1 cellular context compared by ENCODE assay signal in the genomic region with DNA sequence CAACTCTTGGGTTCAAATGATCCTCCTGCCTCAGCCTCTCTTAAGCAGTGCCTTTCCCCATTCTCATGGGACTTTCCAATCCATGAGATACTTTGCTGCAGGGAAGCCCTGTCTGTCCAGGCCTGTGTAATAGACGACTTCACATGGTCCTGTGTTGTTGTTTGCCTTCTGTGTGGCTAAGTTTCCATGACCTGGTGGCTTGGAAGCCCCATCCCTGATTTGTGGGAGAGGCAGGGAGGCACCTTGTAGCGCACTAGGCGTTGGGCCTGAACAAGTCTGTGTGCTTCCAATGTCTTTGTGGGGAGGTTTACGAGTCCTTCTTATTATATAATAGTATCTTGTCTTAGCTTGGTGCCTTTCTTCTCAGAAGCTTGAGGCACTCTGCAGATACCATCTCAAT.
TF ChIP-seq lines count a peak whose summit lies in the region.

No MANE protein-coding gene starts in this region.

TF ChIP-seq in GM23338, 12 proteins besides CTCF, POLR2A, EP300 and RAD21 (continued from another document):
- TF ChIP-seq, protein P1, sequence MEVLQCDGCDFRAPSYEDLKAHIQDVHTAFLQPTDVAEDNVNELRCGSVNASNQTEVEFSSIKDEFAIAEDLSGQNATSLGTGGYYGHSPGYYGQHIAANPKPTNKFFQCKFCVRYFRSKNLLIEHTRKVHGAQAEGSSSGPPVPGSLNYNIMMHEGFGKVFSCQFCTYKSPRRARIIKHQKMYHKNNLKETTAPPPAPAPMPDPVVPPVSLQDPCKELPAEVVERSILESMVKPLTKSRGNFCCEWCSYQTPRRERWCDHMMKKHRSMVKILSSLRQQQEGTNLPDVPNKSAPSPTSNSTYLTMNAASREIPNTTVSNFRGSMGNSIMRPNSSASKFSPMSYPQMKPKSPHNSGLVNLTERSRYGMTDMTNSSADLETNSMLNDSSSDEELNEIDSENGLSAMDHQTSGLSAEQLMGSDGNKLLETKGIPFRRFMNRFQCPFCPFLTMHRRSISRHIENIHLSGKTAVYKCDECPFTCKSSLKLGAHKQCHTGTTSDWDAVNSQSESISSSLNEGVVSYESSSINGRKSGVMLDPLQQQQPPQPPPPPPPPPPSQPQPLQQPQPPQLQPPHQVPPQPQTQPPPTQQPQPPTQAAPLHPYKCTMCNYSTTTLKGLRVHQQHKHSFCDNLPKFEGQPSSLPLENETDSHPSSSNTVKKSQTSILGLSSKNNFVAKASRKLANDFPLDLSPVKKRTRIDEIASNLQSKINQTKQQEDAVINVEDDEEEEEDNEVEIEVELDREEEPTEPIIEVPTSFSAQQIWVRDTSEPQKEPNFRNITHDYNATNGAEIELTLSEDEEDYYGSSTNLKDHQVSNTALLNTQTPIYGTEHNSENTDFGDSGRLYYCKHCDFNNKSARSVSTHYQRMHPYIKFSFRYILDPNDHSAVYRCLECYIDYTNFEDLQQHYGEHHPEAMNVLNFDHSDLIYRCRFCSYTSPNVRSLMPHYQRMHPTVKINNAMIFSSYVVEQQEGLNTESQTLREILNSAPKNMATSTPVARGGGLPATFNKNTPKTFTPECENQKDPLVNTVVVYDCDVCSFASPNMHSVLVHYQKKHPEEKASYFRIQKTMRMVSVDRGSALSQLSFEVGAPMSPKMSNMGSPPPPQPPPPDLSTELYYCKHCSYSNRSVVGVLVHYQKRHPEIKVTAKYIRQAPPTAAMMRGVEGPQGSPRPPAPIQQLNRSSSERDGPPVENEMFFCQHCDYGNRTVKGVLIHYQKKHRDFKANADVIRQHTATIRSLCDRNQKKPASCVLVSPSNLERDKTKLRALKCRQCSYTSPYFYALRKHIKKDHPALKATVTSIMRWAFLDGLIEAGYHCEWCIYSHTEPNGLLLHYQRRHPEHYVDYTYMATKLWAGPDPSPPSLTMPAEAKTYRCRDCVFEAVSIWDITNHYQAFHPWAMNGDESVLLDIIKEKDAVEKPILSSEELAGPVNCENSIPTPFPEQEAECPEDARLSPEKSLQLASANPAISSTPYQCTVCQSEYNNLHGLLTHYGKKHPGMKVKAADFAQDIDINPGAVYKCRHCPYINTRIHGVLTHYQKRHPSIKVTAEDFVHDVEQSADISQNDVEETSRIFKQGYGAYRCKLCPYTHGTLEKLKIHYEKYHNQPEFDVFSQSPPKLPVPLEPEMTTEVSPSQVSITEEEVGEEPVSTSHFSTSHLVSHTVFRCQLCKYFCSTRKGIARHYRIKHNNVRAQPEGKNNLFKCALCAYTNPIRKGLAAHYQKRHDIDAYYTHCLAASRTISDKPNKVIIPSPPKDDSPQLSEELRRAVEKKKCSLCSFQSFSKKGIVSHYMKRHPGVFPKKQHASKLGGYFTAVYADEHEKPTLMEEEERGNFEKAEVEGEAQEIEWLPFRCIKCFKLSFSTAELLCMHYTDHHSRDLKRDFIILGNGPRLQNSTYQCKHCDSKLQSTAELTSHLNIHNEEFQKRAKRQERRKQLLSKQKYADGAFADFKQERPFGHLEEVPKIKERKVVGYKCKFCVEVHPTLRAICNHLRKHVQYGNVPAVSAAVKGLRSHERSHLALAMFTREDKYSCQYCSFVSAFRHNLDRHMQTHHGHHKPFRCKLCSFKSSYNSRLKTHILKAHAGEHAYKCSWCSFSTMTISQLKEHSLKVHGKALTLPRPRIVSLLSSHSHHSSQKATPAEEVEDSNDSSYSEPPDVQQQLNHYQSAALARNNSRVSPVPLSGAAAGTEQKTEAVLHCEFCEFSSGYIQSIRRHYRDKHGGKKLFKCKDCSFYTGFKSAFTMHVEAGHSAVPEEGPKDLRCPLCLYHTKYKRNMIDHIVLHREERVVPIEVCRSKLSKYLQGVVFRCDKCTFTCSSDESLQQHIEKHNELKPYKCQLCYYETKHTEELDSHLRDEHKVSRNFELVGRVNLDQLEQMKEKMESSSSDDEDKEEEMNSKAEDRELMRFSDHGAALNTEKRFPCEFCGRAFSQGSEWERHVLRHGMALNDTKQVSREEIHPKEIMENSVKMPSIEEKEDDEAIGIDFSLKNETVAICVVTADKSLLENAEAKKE (CRISPR knock-in tag; IDR thresholded peaks at IDR 0.05), result no peak
- no peak for TF ChIP-seq POLR2AphosphoS5 (IDR thresholded peaks at IDR 0.05; ENCODE audit: low read depth)
- TF ChIP-seq ZNF114 (CRISPR knock-in tag; IDR thresholded peaks at IDR 0.05), result no peak
- TF ChIP-seq CREB1 (CRISPR knock-in tag; IDR thresholded peaks at IDR 0.05; ENCODE audit: low read depth), result no peak
- TF ChIP-seq, protein P2, sequence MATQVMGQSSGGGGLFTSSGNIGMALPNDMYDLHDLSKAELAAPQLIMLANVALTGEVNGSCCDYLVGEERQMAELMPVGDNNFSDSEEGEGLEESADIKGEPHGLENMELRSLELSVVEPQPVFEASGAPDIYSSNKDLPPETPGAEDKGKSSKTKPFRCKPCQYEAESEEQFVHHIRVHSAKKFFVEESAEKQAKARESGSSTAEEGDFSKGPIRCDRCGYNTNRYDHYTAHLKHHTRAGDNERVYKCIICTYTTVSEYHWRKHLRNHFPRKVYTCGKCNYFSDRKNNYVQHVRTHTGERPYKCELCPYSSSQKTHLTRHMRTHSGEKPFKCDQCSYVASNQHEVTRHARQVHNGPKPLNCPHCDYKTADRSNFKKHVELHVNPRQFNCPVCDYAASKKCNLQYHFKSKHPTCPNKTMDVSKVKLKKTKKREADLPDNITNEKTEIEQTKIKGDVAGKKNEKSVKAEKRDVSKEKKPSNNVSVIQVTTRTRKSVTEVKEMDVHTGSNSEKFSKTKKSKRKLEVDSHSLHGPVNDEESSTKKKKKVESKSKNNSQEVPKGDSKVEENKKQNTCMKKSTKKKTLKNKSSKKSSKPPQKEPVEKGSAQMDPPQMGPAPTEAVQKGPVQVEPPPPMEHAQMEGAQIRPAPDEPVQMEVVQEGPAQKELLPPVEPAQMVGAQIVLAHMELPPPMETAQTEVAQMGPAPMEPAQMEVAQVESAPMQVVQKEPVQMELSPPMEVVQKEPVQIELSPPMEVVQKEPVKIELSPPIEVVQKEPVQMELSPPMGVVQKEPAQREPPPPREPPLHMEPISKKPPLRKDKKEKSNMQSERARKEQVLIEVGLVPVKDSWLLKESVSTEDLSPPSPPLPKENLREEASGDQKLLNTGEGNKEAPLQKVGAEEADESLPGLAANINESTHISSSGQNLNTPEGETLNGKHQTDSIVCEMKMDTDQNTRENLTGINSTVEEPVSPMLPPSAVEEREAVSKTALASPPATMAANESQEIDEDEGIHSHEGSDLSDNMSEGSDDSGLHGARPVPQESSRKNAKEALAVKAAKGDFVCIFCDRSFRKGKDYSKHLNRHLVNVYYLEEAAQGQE (IDR thresholded peaks at IDR 0.05; ENCODE audit: unreplicated experiment), result no peak
- no peak for TF ChIP-seq EZH2phosphoT487 (IDR thresholded peaks at IDR 0.05; ENCODE audit: unreplicated experiment)
- TF ChIP-seq, protein P3, sequence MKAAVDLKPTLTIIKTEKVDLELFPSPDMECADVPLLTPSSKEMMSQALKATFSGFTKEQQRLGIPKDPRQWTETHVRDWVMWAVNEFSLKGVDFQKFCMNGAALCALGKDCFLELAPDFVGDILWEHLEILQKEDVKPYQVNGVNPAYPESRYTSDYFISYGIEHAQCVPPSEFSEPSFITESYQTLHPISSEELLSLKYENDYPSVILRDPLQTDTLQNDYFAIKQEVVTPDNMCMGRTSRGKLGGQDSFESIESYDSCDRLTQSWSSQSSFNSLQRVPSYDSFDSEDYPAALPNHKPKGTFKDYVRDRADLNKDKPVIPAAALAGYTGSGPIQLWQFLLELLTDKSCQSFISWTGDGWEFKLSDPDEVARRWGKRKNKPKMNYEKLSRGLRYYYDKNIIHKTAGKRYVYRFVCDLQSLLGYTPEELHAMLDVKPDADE (IDR thresholded peaks at IDR 0.05), result no peak
